Comparison of ENCODE assay signal across 10 cellular contexts in genomic region chr11:849951-850776, GRCh38. TPM values are rescaled to one million over a fixed set of nuclear protein-coding genes. Genes with fewer than 3 reads are reported as not detected.
A peak's percentile ranks its signal among the peaks of the same experiment; 100 is the strongest.
DNase-seq lines count a peak whose midpoint lies in the region; ATAC-seq and TF ChIP-seq lines count a peak whose summit lies in the region.
"Had no signal": no experiment of that assay in that cellular context is flagged by ENCODE, and none has a peak within 500 bp of the region (broad histone marks: within the 10 kb centered on the region; RNA-seq: fewer than 3 reads in every experiment).

No MANE protein-coding gene starts in this region.

- no peak for TF ChIP-seq CTCF in left ventricle myocardium inferior (IDR thresholded peaks at IDR 0.05; ENCODE audit: borderline replicate concordance)
- TF ChIP-seq CTCF in brain microvascular endothelial cell (IDR thresholded peaks at IDR 0.05; ENCODE audit: low read depth, low read length, missing control alignments): no peak
- TF ChIP-seq CTCF in mesothelial cell of epicardium (IDR thresholded peaks at IDR 0.05; ENCODE audit: unreplicated experiment): no peak

- no peak overlapping the region for H3K27ac ChIP-seq in left ventricle myocardium inferior (replicated peaks)
- no peak overlapping the region for H3K27ac ChIP-seq in brain microvascular endothelial cell
- no peak overlapping the region for H3K27ac ChIP-seq in aorta (ENCODE audit: low read depth in 1 of 2, low read length in 2 of 2)

- no peaks in the 10 kb centered on the region for H3K27me3 Mint-ChIP-seq in mesothelial cell of epicardium (ENCODE audit: low read depth)

- H3K27ac Mint-ChIP-seq in mesothelial cell of epicardium: no peak overlapping the region

- H3K9me3 ChIP-seq in left ventricle myocardium inferior (replicated peaks) (no peaks in the 10 kb centered on the region), aorta (ENCODE audit: control insufficient read depth, low read length) (no peaks in the 10 kb centered on the region)

- DNase-seq in left ventricle myocardium inferior (no peak), Right ventricle myocardium superior (no peak), brain microvascular endothelial cell (no peak), mesothelial cell of epicardium (ENCODE audit: low spot score in 2 of 2, unreplicated experiment in 2 of 2) (no peak), aorta (no peak)
- DNase-seq: MM.1S had no signal

- H3K36me3 Mint-ChIP-seq in mesothelial cell of epicardium: no peaks in the 10 kb centered on the region

- ATAC-seq in Right ventricle myocardium superior (ENCODE audit: poor library complexity) (no peak), aorta (ENCODE audit: low FRiP score) (no peak), HG02678 (IDR thresholded peaks at IDR 0.05; ENCODE audit: unreplicated experiment) (no peak), GM21786 (IDR thresholded peaks at IDR 0.05; ENCODE audit: unreplicated experiment) (no peak), GM21390 (IDR thresholded peaks at IDR 0.05; ENCODE audit: unreplicated experiment) (no peak)
- ATAC-seq: HCT116 had no signal

- in situ Hi-C loops in brain microvascular endothelial cell (cut with HindIII; ENCODE audit: low pct_ligation_motif_present, low sequenced_read_pairs): no loop called here

- peak overlapping the region; percentile 68 for H3K4me3 Mint-ChIP-seq in mesothelial cell of epicardium

- no peaks in the 10 kb centered on the region for H3K36me3 ChIP-seq in left ventricle myocardium inferior
- no peaks in the 10 kb centered on the region for H3K36me3 ChIP-seq in brain microvascular endothelial cell (replicated peaks)
- H3K36me3 ChIP-seq in aorta (ENCODE audit: control insufficient read depth in 1 of 2, insufficient read depth in 2 of 2, low read length in 1 of 2): no peaks in the 10 kb centered on the region

- intact Hi-C loops in left ventricle myocardium inferior (cut with micrococcal nuclease) (no loop called here), Right ventricle myocardium superior (cut with DNase I) (loop anchor here (5.0 kb wide), 1 partner anchor 202 kb away; no protein-coding TSS in a partner anchor), aorta (cut with DNase I) (loop anchor here (2.0 to 5.0 kb wide), 3 partner anchors 62 to 201 kb away; partner anchors contain the start of gene CHID1 (in 1 of the 2))

- WGBS in aorta, 2 donors: 12 to 15% methylated on average over 42 to 97 of the region's 97 CpGs

- H3K9me3 Mint-ChIP-seq in mesothelial cell of epicardium: no peaks in the 10 kb centered on the region

- H3K4me3 ChIP-seq in left ventricle myocardium inferior: peak overlapping the region; percentile 66
- H3K4me3 ChIP-seq in brain microvascular endothelial cell (ENCODE audit: low read depth, low read length): peak overlapping the region; percentile 26
- H3K4me3 ChIP-seq in aorta (ENCODE audit: low read length in 2 of 2): peak overlapping the region; percentile 23 to 42

- peaks cover 92% of the 10 kb centered on the region for H3K4me1 ChIP-seq in left ventricle myocardium inferior
- no peaks in the 10 kb centered on the region for H3K4me1 ChIP-seq in aorta (ENCODE audit: control insufficient read depth in 1 of 2, insufficient read depth in 2 of 2, low read length in 2 of 2)

- H3K4me1 Mint-ChIP-seq in mesothelial cell of epicardium: peaks cover 31% of the 10 kb centered on the region

- no peaks in the 10 kb centered on the region for H3K27me3 ChIP-seq in left ventricle myocardium inferior (ENCODE audit: low read depth)
- H3K27me3 ChIP-seq in brain microvascular endothelial cell (replicated peaks): no peaks in the 10 kb centered on the region
- no peaks in the 10 kb centered on the region for H3K27me3 ChIP-seq in aorta (ENCODE audit: control insufficient read depth in 1 of 2, insufficient read depth in 2 of 2, low read length in 1 of 2)

RNA-seq across cellular contexts. Expression of gene TSPAN4, which starts 7.5 kb away (rescaled TPM):
- total RNA-seq in left ventricle myocardium inferior (33.0 TPM), Right ventricle myocardium superior (40.5 TPM), mesothelial cell of epicardium (94.1 to 98.8 TPM (median 96.6 TPM) in 3 replicates), aorta (10 to 100 TPM; 42.9 to 95.1 TPM)
- polyA plus RNA-seq in aorta: 10 to 100 TPM; 28.4 to 79.1 TPM

RNA-seq across cellular contexts. Expression of gene POLR2L, which starts 7.8 kb away (rescaled TPM):
- total RNA-seq in left ventricle myocardium inferior (226 TPM), Right ventricle myocardium superior (267 TPM), mesothelial cell of epicardium (78.7 to 80.2 TPM (median 79.8 TPM) in 3 replicates), aorta (10 to 100 TPM; 57.5 to 69.2 TPM)
- 100 to 1,000 TPM; 140 to 152 TPM for polyA plus RNA-seq in aorta

RNA-seq across cellular contexts. Expression of gene CD151, which starts 17.4 kb away (rescaled TPM):
- 408 TPM for total RNA-seq in left ventricle myocardium inferior
- total RNA-seq in Right ventricle myocardium superior: 405 TPM
- total RNA-seq in mesothelial cell of epicardium: 125 to 142 TPM (median 140 TPM) in 3 replicates
- 100 to 1,000 TPM; 620 to 681 TPM for total RNA-seq in aorta
- polyA plus RNA-seq in aorta: 1,000 to 10,000 TPM in 1 of 2 donors, 100 to 1,000 TPM in 1; 860 to 1,186 TPM

RNA-seq across cellular contexts. Expression of gene CRACR2B, which starts 22.4 kb away (rescaled TPM):
- total RNA-seq in left ventricle myocardium inferior: 23.2 TPM
- total RNA-seq in Right ventricle myocardium superior: 18.9 TPM
- 9.9 to 10.6 TPM (median 10.0 TPM) in 3 replicates for total RNA-seq in mesothelial cell of epicardium
- total RNA-seq in aorta: 10 to 100 TPM in 1 of 2 donors, 1 to 10 TPM in 1; 2.2 to 10.0 TPM
- 10 to 100 TPM in 1 of 2 donors, 1 to 10 TPM in 1; 4.8 to 10.5 TPM for polyA plus RNA-seq in aorta

RNA-seq across cellular contexts. Expression of gene PNPLA2, which starts 31.4 kb away (rescaled TPM):
- total RNA-seq in left ventricle myocardium inferior: 300 TPM
- total RNA-seq in Right ventricle myocardium superior: 346 TPM
- 41.3 to 50.9 TPM (median 50.0 TPM) in 3 replicates for total RNA-seq in mesothelial cell of epicardium
- 100 to 1,000 TPM; 116 to 121 TPM for total RNA-seq in aorta
- 100 to 1,000 TPM in 1 of 2 donors, 10 to 100 TPM in 1; 33.7 to 240 TPM for polyA plus RNA-seq in aorta
